In the genomic region with DNA sequence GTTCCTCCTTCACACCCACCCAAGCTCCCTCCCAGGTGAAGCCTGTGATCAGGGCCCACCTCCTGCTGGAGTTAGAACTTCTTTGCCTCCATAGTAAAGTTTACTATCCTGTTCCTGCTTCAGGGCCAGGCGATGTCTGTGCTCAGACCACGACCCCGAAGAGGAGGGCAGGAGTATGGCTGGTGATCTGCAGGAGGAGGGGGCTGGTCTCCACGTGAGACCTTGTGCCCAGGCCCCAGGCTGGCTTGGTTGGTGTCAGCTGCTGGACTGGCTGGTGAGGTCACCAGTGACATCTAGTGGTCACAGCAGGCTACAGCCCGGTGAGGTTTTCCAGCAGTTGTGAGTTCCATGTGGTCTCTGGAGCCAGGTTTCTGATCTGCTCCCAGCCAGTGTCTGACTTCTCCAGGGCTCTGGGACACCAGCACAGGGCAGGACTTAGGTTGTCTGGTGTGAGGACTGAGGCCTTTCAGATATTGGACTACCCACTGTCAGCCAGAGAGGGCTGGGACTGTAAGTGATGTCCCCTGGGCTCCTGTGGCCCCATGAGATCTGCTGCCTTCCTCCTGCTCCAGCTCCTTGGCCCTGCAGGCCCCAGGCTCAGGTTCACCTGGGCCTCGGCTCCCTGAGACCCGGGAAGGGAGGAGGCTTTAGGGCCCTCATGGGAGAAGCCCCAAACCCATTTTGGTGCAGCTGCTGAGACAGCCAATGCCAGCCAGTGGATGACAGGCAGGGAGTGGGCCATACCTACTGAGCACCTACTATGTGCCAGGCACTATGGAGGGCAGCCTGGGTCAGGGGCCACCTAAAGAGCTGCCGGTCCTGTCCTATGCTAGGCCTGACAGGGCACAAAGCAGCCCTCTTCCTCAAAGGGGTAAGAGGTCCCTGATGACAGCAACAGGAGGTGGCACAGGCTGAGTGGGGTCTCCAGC, we compare ENCODE assay signal across 9 cellular contexts. TPM values are rescaled to one million over a fixed set of nuclear protein-coding genes. Genes with fewer than 3 reads are reported as not detected.
DNase-seq lines count a peak whose midpoint lies in the region; ATAC-seq and TF ChIP-seq lines count a peak whose summit lies in the region.
"Had no signal": no experiment of that assay in that cellular context is flagged by ENCODE, and none has a peak within 500 bp of the region (broad histone marks: within the 10 kb centered on the region; RNA-seq: fewer than 3 reads in every experiment).

No MANE protein-coding gene starts in this region.

- no peak for ATAC-seq in HG03095 (IDR thresholded peaks at IDR 0.05; ENCODE audit: unreplicated experiment)

- no peak overlapping the region for H3K4me3 ChIP-seq in WI38 (ENCODE audit: low read depth, low read length)

- DNase-seq in COLO668 (lab: John Stamatoyannopoulos, UW; ENCODE audit: unreplicated experiment), result peak; percentile 65
- peak; percentile 71 for DNase-seq in H4 (ENCODE audit: low spot score)
- DNase-seq in NCI-H2171 (lab: John Stamatoyannopoulos, UW), result peak; percentile 45
- DNase-seq in central memory CD4-positive, alpha-beta T cell, result peak; percentile 42
- DNase-seq in kidney tubule cell (ENCODE audit: low spot score), result peak; percentile 70
- DNase-seq in stimulated activated CD4-positive, alpha-beta T cell treated with anti-CD3 and anti-CD28 coated beads, Interleukin-4, amount 100 ng/mL, for 1 hour, result peak; percentile 56

- peak; percentile 95 for TF ChIP-seq CTCF in WI38 (IDR thresholded peaks at IDR 0.05; ENCODE audit: low read depth, low read length)

RNA-seq across cellular contexts. Expression of a gene that starts 6.0 kb away (rescaled TPM):
- total RNA-seq in H4 (2014; rRNA removed; shearing (Covaris generic)), result not detected in 2 replicates
- total RNA-seq: T-helper 2 cell treated with Interferon-gamma antibody and Interleukin-4, amounts not matched to agents 100 ng/mL and 5 ng/mL, for 36 hours had no signal

RNA-seq across cellular contexts. Expression of a gene that starts 35.8 kb away (rescaled TPM):
- not detected in 2 replicates for total RNA-seq in H4 (2014; rRNA removed; shearing (Covaris generic))
- total RNA-seq: T-helper 2 cell treated with Interferon-gamma antibody and Interleukin-4, amounts not matched to agents 100 ng/mL and 5 ng/mL, for 36 hours had no signal

RNA-seq across cellular contexts. Expression of a gene that starts 44.0 kb away (rescaled TPM):
- 0.17 and 0.21 TPM in 2 replicates for total RNA-seq in H4 (2014; rRNA removed; shearing (Covaris generic))
